ENCODE assay signal across 1 cellular context in genomic region chr20:35199696-35200095, GRCh38.
A peak's percentile ranks its signal among the peaks of the same experiment; 100 is the strongest.
TF ChIP-seq lines count a peak whose summit lies in the region.

No MANE protein-coding gene starts in this region.

TF ChIP-seq in IMR-90, 13 proteins besides CTCF, POLR2A, EP300 and RAD21 (continued from another document):
- peak; percentile 66 for TF ChIP-seq MAFK (IDR thresholded peaks at IDR 0.05; ENCODE audit: low read depth, low read length)
